ENCODE assay signal across 5 cellular contexts in the genomic region with DNA sequence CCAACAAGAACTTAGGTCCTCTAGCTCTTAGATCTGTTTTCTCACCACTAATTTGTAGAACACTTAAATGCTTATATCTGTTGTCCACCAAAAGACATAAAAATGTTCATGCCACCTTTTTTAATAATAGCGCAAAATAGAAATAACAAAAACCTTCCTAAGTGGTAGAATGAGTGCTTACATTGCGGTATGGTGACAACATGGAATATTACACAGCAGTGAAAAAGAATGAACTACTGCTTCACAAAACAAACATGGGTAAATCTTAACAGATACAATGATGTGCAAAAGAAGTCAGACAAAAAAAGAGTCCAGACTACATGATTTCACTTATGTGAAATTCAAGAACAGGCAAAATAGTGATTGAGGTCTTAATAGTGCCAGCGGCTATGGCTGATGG.
TF ChIP-seq lines count a peak whose summit lies in the region.

No MANE protein-coding gene starts in this region.

TF ChIP-seq in SK-N-SH treated with all-trans-retinoic acid at 6 μM for 48 hours, 23 proteins besides CTCF, POLR2A, EP300 and RAD21:
- TF ChIP-seq, protein P1, sequence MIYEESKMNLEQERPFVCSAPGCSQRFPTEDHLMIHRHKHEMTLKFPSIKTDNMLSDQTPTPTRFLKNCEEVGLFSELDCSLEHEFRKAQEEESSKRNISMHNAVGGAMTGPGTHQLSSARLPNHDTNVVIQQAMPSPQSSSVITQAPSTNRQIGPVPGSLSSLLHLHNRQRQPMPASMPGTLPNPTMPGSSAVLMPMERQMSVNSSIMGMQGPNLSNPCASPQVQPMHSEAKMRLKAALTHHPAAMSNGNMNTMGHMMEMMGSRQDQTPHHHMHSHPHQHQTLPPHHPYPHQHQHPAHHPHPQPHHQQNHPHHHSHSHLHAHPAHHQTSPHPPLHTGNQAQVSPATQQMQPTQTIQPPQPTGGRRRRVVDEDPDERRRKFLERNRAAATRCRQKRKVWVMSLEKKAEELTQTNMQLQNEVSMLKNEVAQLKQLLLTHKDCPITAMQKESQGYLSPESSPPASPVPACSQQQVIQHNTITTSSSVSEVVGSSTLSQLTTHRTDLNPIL (CRISPR knock-in tag; IDR thresholded peaks at IDR 0.05; ENCODE audit: low read depth) = no peak
- TF ChIP-seq RARB (CRISPR knock-in tag; IDR thresholded peaks at IDR 0.05) = no peak
- TF ChIP-seq, protein P2, sequence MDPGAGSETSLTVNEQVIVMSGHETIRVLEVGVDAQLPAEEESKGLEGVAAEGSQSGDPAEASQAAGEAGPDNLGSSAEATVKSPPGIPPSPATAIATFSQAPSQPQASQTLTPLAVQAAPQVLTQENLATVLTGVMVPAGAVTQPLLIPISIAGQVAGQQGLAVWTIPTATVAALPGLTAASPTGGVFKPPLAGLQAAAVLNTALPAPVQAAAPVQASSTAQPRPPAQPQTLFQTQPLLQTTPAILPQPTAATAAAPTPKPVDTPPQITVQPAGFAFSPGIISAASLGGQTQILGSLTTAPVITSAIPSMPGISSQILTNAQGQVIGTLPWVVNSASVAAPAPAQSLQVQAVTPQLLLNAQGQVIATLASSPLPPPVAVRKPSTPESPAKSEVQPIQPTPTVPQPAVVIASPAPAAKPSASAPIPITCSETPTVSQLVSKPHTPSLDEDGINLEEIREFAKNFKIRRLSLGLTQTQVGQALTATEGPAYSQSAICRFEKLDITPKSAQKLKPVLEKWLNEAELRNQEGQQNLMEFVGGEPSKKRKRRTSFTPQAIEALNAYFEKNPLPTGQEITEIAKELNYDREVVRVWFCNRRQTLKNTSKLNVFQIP (CRISPR knock-in tag; IDR thresholded peaks at IDR 0.05; ENCODE audit: borderline replicate concordance, low read depth) = no peak
- peak; percentile 58; the same call in 1 of the 2 replicates for TF ChIP-seq ZNF8 (CRISPR knock-in tag; IDR thresholded peaks at IDR 0.05)

TF ChIP-seq in SK-N-SH, 30 proteins besides CTCF, POLR2A, EP300 and RAD21:
- no peak for TF ChIP-seq SMC3 (IDR thresholded peaks at IDR 0.05; ENCODE audit: low read depth, low read length)
- TF ChIP-seq FOXJ3 (CRISPR knock-in tag; IDR thresholded peaks at IDR 0.05) = no peak
- TF ChIP-seq POLR2AphosphoS5 (IDR thresholded peaks at IDR 0.05; ENCODE audit: low read depth, low read length) = no peak
- no peak for TF ChIP-seq RFX5 (IDR thresholded peaks at IDR 0.05; ENCODE audit: low read length)
- TF ChIP-seq, protein P3, sequence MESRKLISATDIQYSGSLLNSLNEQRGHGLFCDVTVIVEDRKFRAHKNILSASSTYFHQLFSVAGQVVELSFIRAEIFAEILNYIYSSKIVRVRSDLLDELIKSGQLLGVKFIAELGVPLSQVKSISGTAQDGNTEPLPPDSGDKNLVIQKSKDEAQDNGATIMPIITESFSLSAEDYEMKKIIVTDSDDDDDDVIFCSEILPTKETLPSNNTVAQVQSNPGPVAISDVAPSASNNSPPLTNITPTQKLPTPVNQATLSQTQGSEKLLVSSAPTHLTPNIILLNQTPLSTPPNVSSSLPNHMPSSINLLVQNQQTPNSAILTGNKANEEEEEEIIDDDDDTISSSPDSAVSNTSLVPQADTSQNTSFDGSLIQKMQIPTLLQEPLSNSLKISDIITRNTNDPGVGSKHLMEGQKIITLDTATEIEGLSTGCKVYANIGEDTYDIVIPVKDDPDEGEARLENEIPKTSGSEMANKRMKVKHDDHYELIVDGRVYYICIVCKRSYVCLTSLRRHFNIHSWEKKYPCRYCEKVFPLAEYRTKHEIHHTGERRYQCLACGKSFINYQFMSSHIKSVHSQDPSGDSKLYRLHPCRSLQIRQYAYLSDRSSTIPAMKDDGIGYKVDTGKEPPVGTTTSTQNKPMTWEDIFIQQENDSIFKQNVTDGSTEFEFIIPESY (IDR thresholded peaks at IDR 0.05; ENCODE audit: borderline replicate concordance, low read depth) = no peak
- no peak for TF ChIP-seq TCF12 (IDR thresholded peaks at IDR 0.05)
- no peak for TF ChIP-seq CHD2 (IDR thresholded peaks at IDR 0.05; ENCODE audit: low read length, partially characterized antibody)
- TF ChIP-seq FOXM1 (IDR thresholded peaks at IDR 0.05; ENCODE audit: low read depth) = no peak
- no peak for TF ChIP-seq GABPA (IDR thresholded peaks at IDR 0.05; ENCODE audit: low read depth)
- no peak for TF ChIP-seq NRF1 (IDR thresholded peaks at IDR 0.05; ENCODE audit: low read depth, low read length)
- TF ChIP-seq TEAD4 (IDR thresholded peaks at IDR 0.05; ENCODE audit: borderline replicate concordance, insufficient read depth) = no peak
- no peak for TF ChIP-seq GATA2 (CRISPR knock-in tag; IDR thresholded peaks at IDR 0.05)

TF ChIP-seq in HEK293, 187 proteins besides CTCF, POLR2A, EP300 and RAD21:
- TF ChIP-seq ZNF677 (tag by site-specific recombination; IDR thresholded peaks at IDR 0.05) (no peak), ZNF146 (tag by site-specific recombination; IDR thresholded peaks at IDR 0.05) (peak; percentile 60)

TF ChIP-seq in GM12878, 131 proteins besides CTCF, POLR2A, EP300 and RAD21 (continues in another document):
- TF ChIP-seq LARP7 (IDR thresholded peaks at IDR 0.05) (no peak), SRF (IDR thresholded peaks at IDR 0.05; ENCODE audit: low read depth in 2 of 2, low read length in 2 of 2) (no peak), POLR2AphosphoS2 (IDR thresholded peaks at IDR 0.05; ENCODE audit: low read depth, low read length) (no peak), BMI1 (IDR thresholded peaks at IDR 0.05; ENCODE audit: borderline replicate concordance) (no peak), YY1 (IDR thresholded peaks at IDR 0.05; ENCODE audit: low read depth, low read length) (no peak)
- TF ChIP-seq, protein P4, sequence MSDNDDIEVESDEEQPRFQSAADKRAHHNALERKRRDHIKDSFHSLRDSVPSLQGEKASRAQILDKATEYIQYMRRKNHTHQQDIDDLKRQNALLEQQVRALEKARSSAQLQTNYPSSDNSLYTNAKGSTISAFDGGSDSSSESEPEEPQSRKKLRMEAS (IDR thresholded peaks at IDR 0.05; ENCODE audit: low read depth, low read length) = no peak
- TF ChIP-seq, protein P5, sequence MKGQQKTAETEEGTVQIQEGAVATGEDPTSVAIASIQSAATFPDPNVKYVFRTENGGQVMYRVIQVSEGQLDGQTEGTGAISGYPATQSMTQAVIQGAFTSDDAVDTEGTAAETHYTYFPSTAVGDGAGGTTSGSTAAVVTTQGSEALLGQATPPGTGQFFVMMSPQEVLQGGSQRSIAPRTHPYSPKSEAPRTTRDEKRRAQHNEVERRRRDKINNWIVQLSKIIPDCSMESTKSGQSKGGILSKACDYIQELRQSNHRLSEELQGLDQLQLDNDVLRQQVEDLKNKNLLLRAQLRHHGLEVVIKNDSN (IDR thresholded peaks at IDR 0.05; ENCODE audit: borderline replicate concordance, extremely low read length, insufficient read depth, low read depth, low read length) = no peak
- TF ChIP-seq, protein P6, sequence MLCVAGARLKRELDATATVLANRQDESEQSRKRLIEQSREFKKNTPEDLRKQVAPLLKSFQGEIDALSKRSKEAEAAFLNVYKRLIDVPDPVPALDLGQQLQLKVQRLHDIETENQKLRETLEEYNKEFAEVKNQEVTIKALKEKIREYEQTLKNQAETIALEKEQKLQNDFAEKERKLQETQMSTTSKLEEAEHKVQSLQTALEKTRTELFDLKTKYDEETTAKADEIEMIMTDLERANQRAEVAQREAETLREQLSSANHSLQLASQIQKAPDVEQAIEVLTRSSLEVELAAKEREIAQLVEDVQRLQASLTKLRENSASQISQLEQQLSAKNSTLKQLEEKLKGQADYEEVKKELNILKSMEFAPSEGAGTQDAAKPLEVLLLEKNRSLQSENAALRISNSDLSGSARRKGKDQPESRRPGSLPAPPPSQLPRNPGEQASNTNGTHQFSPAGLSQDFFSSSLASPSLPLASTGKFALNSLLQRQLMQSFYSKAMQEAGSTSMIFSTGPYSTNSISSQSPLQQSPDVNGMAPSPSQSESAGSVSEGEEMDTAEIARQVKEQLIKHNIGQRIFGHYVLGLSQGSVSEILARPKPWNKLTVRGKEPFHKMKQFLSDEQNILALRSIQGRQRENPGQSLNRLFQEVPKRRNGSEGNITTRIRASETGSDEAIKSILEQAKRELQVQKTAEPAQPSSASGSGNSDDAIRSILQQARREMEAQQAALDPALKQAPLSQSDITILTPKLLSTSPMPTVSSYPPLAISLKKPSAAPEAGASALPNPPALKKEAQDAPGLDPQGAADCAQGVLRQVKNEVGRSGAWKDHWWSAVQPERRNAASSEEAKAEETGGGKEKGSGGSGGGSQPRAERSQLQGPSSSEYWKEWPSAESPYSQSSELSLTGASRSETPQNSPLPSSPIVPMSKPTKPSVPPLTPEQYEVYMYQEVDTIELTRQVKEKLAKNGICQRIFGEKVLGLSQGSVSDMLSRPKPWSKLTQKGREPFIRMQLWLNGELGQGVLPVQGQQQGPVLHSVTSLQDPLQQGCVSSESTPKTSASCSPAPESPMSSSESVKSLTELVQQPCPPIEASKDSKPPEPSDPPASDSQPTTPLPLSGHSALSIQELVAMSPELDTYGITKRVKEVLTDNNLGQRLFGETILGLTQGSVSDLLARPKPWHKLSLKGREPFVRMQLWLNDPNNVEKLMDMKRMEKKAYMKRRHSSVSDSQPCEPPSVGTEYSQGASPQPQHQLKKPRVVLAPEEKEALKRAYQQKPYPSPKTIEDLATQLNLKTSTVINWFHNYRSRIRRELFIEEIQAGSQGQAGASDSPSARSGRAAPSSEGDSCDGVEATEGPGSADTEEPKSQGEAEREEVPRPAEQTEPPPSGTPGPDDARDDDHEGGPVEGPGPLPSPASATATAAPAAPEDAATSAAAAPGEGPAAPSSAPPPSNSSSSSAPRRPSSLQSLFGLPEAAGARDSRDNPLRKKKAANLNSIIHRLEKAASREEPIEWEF (IDR thresholded peaks at IDR 0.05; ENCODE audit: insufficient replicate concordance, low read depth, low read length) = no peak
- TF ChIP-seq, protein P7, sequence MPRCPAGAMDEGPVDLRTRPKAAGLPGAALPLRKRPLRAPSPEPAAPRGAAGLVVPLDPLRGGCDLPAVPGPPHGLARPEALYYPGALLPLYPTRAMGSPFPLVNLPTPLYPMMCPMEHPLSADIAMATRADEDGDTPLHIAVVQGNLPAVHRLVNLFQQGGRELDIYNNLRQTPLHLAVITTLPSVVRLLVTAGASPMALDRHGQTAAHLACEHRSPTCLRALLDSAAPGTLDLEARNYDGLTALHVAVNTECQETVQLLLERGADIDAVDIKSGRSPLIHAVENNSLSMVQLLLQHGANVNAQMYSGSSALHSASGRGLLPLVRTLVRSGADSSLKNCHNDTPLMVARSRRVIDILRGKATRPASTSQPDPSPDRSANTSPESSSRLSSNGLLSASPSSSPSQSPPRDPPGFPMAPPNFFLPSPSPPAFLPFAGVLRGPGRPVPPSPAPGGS (IDR thresholded peaks at IDR 0.05; ENCODE audit: borderline replicate concordance, insufficient read depth, low read depth, low read length, poor library complexity, severe bottlenecking) = no peak

TF ChIP-seq in H1, 55 proteins besides CTCF, POLR2A, EP300 and RAD21:
- peak; percentile 15; the same call in 1 of the 2 replicates for TF ChIP-seq KDM1A (IDR thresholded peaks at IDR 0.05; ENCODE audit: borderline replicate concordance, low read length)
- no peak for TF ChIP-seq FOSL1 (IDR thresholded peaks at IDR 0.05; ENCODE audit: insufficient read depth, low read depth, low read length)
TF ChIP-seq in H1: peak in this region for 1.
